Comparison of ENCODE assay signal across 1 cellular context in genomic region chr1:187626056-187626455, GRCh38.
TF ChIP-seq lines count a peak whose summit lies in the region.

No MANE protein-coding gene starts in this region.

TF ChIP-seq in WTC11, 78 proteins besides CTCF, POLR2A, EP300 and RAD21 (continued from another document):
- no peak for TF ChIP-seq ZNF121 (CRISPR knock-in tag; IDR thresholded peaks at IDR 0.05)
- TF ChIP-seq ZNF138 (CRISPR knock-in tag; conservative IDR thresholded peaks at IDR 0.05) = no peak
- no peak for TF ChIP-seq JAZF1 (CRISPR knock-in tag; IDR thresholded peaks at IDR 0.05)
- no peak for TF ChIP-seq TEAD4 (CRISPR knock-in tag; IDR thresholded peaks at IDR 0.05)
